3 cellular contexts compared by ENCODE assay signal in genomic region chr1:30639881-30640452, GRCh38.
TF ChIP-seq lines count a peak whose summit lies in the region.

No MANE protein-coding gene starts in this region.

TF ChIP-seq in GM23338, 12 proteins besides CTCF, POLR2A, EP300 and RAD21 (continued from another document and continues in another):
- TF ChIP-seq REST (IDR thresholded peaks at IDR 0.05; ENCODE audit: unreplicated experiment): no peak
- no peak for TF ChIP-seq EZH2phosphoT487 (IDR thresholded peaks at IDR 0.05; ENCODE audit: unreplicated experiment)
- TF ChIP-seq ZNF114 (CRISPR knock-in tag; IDR thresholded peaks at IDR 0.05): no peak
- TF ChIP-seq NANOG (IDR thresholded peaks at IDR 0.05; ENCODE audit: borderline replicate concordance): no peak
- no peak for TF ChIP-seq CREB1 (CRISPR knock-in tag; IDR thresholded peaks at IDR 0.05; ENCODE audit: low read depth)
- no peak for TF ChIP-seq EZH2 (IDR thresholded peaks at IDR 0.05; ENCODE audit: low read depth, unreplicated experiment)
- no peak for TF ChIP-seq STAT1 (IDR thresholded peaks at IDR 0.05; ENCODE audit: unreplicated experiment)
- no peak for TF ChIP-seq POLR2AphosphoS5 (IDR thresholded peaks at IDR 0.05; ENCODE audit: low read depth)

TF ChIP-seq in HEK293, 187 proteins besides CTCF, POLR2A, EP300 and RAD21 (continued from another document):
- TF ChIP-seq ZNF280C (tag by site-specific recombination; IDR thresholded peaks at IDR 0.05) (no peak), ZNF221 (tag by site-specific recombination; IDR thresholded peaks at IDR 0.05; ENCODE audit: borderline replicate concordance) (no peak), ZNF792 (tag by site-specific recombination; IDR thresholded peaks at IDR 0.05) (no peak)
TF ChIP-seq in HEK293: peak in this region for 2.

TF ChIP-seq in SK-N-SH, 30 proteins besides CTCF, POLR2A, EP300 and RAD21 (continued from another document):
- TF ChIP-seq USF1 (IDR thresholded peaks at IDR 0.05; ENCODE audit: borderline replicate concordance, low read depth) (no peak), NRF1 (IDR thresholded peaks at IDR 0.05; ENCODE audit: low read depth, low read length) (no peak), NFIC (IDR thresholded peaks at IDR 0.05; ENCODE audit: borderline replicate concordance) (no peak), PBX3 (IDR thresholded peaks at IDR 0.05) (no peak), RFX5 (IDR thresholded peaks at IDR 0.05; ENCODE audit: low read length) (no peak), TEAD4 (IDR thresholded peaks at IDR 0.05; ENCODE audit: borderline replicate concordance, insufficient read depth) (no peak), FOSL2 (IDR thresholded peaks at IDR 0.05; ENCODE audit: borderline replicate concordance, low read depth) (no peak), REST (IDR thresholded peaks at IDR 0.05; ENCODE audit: low read depth, low read length) (no peak), TAF1 (IDR thresholded peaks at IDR 0.05; ENCODE audit: borderline replicate concordance, low read depth, low read length) (no peak)
